In genomic region chr3:60384352-60384751, GRCh38 we compare ENCODE assay signal across 18 cellular contexts.
"Had no signal": no experiment of that assay in that cellular context is flagged by ENCODE, and none has a peak within 500 bp of the region (broad histone marks: within the 10 kb centered on the region; RNA-seq: fewer than 3 reads in every experiment).

No MANE protein-coding gene starts in this region.

- DNase-seq: activated B cell treated with CpG ODN at 0.5 μM for 24 hours; activated CD4-positive, alpha-beta memory T cell treated with anti-CD3 and anti-CD28 coated beads for 36 hours; activated CD4-positive, alpha-beta T cell treated with anti-CD3 and anti-CD28 coated beads for 4 hours; activated naive CD4-positive, alpha-beta T cell; activated naive CD8-positive, alpha-beta T cell treated with anti-CD3 and anti-CD28 coated beads for 36 hours; activated T-cell treated with anti-CD3 and anti-CD28 coated beads for 4 hours; amniotic stem cell; effector CD4-positive, alpha-beta T cell; immature natural killer cell; left cardiac atrium; lower lobe of right lung; stimulated activated CD4-positive, alpha-beta T cell treated with anti-CD3 and anti-CD28 coated beads, Interleukin-4, amount 100 ng/mL, for 24 hours; upper lobe of right lung had no signal

- H3K4me3 ChIP-seq: breast epithelium, lower lobe of right lung, thoracic aorta, upper lobe of right lung had no signal

- ATAC-seq: left cardiac atrium; lower lobe of right lung; natural killer cell treated with Interleukin-12 subunit alpha and Interleukin-12 subunit beta and Interleukin-15 and Interleukin-18, amount 100 ng/mL, for 72 hours; sciatic nerve; stimulated activated effector memory CD8-positive, alpha-beta T cell treated with anti-CD3 and anti-CD28 coated beads, Interleukin-12 subunit alpha, Interleukin-12 subunit beta, amount 100 ng/mL, for 72 hours; upper lobe of right lung had no signal
